17 cellular contexts compared by ENCODE assay signal in genomic region chrX:44002569-44002968, GRCh38. TPM values are rescaled to one million over a fixed set of nuclear protein-coding genes. Genes with fewer than 3 reads are reported as not detected.
DNase-seq lines count a peak whose midpoint lies in the region; ATAC-seq, FAIRE-seq and TF ChIP-seq lines count a peak whose summit lies in the region.
"Had no signal": no experiment of that assay in that cellular context is flagged by ENCODE, and none has a peak within 500 bp of the region (broad histone marks: within the 10 kb centered on the region; RNA-seq: fewer than 3 reads in every experiment).

No MANE protein-coding gene starts in this region.

- H3K4me3 ChIP-seq in BLaER1 (no peak overlapping the region), NB4 (ENCODE audit: low read depth, low read length) (no peak overlapping the region), skeletal muscle cell (ENCODE audit: low read depth, low read length) (no peak overlapping the region)

- peaks cover 3% of the 10 kb centered on the region; the same call in 1 of the 2 replicates for H3K9me3 ChIP-seq in BLaER1

- ATAC-seq in GM21529 (IDR thresholded peaks at IDR 0.05; ENCODE audit: unreplicated experiment): no peak
- ATAC-seq: CD8-positive, alpha-beta T cell; HepG2 had no signal

- peaks cover 7% of the 10 kb centered on the region for H3K4me1 ChIP-seq in BLaER1

- no peak for TF ChIP-seq CTCF in NB4 (IDR thresholded peaks at IDR 0.05; ENCODE audit: low read depth, low read length)

- H3K4me2 ChIP-seq in BLaER1: peak overlapping the region; percentile 21

- H3K27me3 ChIP-seq in BLaER1: no peaks in the 10 kb centered on the region

- no peaks in the 10 kb centered on the region for H3K36me3 ChIP-seq in BLaER1

- peak; percentile 61 for DNase-seq in NB4 (ENCODE audit: low read depth)
- DNase-seq in skeletal muscle cell (ENCODE audit: low read depth): peak; percentile 9
- no peak for DNase-seq in frontal cortex (ENCODE audit: low spot score in 2 of 2)
- no peak for DNase-seq in COLO829 (ENCODE audit: low spot score)
- DNase-seq: AML-193; CD8-positive, alpha-beta T cell; COR-L47; DMS153; DMS79; GF-D8; H9; KBM-7 had no signal

- TF ChIP-seq POLR2A in NB4 (IDR thresholded peaks at IDR 0.05; ENCODE audit: extremely low read depth, insufficient read length): no peak

- no peak overlapping the region for H3K9ac ChIP-seq in BLaER1

- FAIRE-seq in frontal cortex (lab: Jason Lieb, UNC): no peak
- FAIRE-seq: H1, HepG2 had no signal

- no peak overlapping the region for H3K27ac ChIP-seq in BLaER1

- H4K20me1 ChIP-seq in BLaER1: no peaks in the 10 kb centered on the region

RNA-seq across cellular contexts. Expression of gene NDP, which starts 29.4 kb away (rescaled TPM):
- total RNA-seq in frontal cortex: 27.3 TPM
- total RNA-seq: A172; CD8-positive, alpha-beta T cell; H9; HepG2 had no signal

Comparison
In these comparisons a context has a peak if more than half of its experiments do, and no peak if none do; other contexts are left out.
1. DNase-seq: peak in NB4 (single experiment) and skeletal muscle cell (single experiment); none in frontal cortex (0 of 2) and COLO829 (single experiment).